In genomic region chr11:122081073-122081472, GRCh38 we compare ENCODE assay signal across 15 cellular contexts. TPM values are rescaled to one million over a fixed set of nuclear protein-coding genes. Genes with fewer than 3 reads are reported as not detected.
DNase-seq lines count a peak whose midpoint lies in the region; TF ChIP-seq lines count a peak whose summit lies in the region.
"Had no signal": no experiment of that assay in that cellular context is flagged by ENCODE, and none has a peak within 500 bp of the region (broad histone marks: within the 10 kb centered on the region; RNA-seq: fewer than 3 reads in every experiment).

No MANE protein-coding gene starts in this region.

- peaks cover 73% of the 10 kb centered on the region for H3K4me1 Mint-ChIP-seq in HFFc6 (ENCODE audit: low read depth)
- H3K4me1 Mint-ChIP-seq in mesothelial cell of epicardium, result peaks cover 8% of the 10 kb centered on the region
- H3K4me1 Mint-ChIP-seq in nephron progenitor cell, result no peaks in the 10 kb centered on the region
- H3K4me1 Mint-ChIP-seq: CD4-positive, CD25-positive, alpha-beta regulatory T cell; CD8-positive, alpha-beta memory T cell; GM23338; IgD-negative memory B cell had no signal

- H3K27ac ChIP-seq in cingulate gyrus (ENCODE audit: low read depth, low read length), result peak overlapping the region; percentile 35

- DNase-seq in HFFc6 (no peak), mesothelial cell of epicardium (ENCODE audit: low spot score in 2 of 2, unreplicated experiment in 2 of 2) (no peak), NCI-H2196 (lab: John Stamatoyannopoulos, UW; ENCODE audit: unreplicated experiment) (no peak), nephron progenitor cell (no peak), COR-L47 (lab: John Stamatoyannopoulos, UW) (no peak)
- DNase-seq: ACHN; BE2C; C1 segment of cervical spinal cord; Caco-2; CD4-positive, CD25-positive, alpha-beta regulatory T cell; CD8-positive, alpha-beta memory T cell; HCEC 1CT had no signal

- H3K4me3 Mint-ChIP-seq in HFFc6 (peak overlapping the region; percentile 31; the same call in 1 of the 2 replicates), mesothelial cell of epicardium (no peak overlapping the region), nephron progenitor cell (no peak overlapping the region)
- H3K4me3 Mint-ChIP-seq: CD4-positive, CD25-positive, alpha-beta regulatory T cell; CD8-positive, alpha-beta memory T cell; GM23338; IgD-negative memory B cell had no signal

- H3K36me3 Mint-ChIP-seq in HFFc6 (ENCODE audit: low read depth), result peaks cover 42% of the 10 kb centered on the region
- no peaks in the 10 kb centered on the region for H3K36me3 Mint-ChIP-seq in mesothelial cell of epicardium
- H3K36me3 Mint-ChIP-seq in nephron progenitor cell (ENCODE audit: low read depth), result no peaks in the 10 kb centered on the region
- H3K36me3 Mint-ChIP-seq: CD4-positive, CD25-positive, alpha-beta regulatory T cell; CD8-positive, alpha-beta memory T cell; IgD-negative memory B cell had no signal

- TF ChIP-seq CTCF in HFFc6 (IDR thresholded peaks at IDR 0.05), result no peak
- TF ChIP-seq CTCF in mesothelial cell of epicardium (IDR thresholded peaks at IDR 0.05; ENCODE audit: unreplicated experiment), result no peak
- no peak for TF ChIP-seq CTCF in nephron progenitor cell (IDR thresholded peaks at IDR 0.05)

- H3K27ac Mint-ChIP-seq in HFFc6, result peak overlapping the region; percentile 73
- H3K27ac Mint-ChIP-seq in mesothelial cell of epicardium, result peak overlapping the region; percentile 17
- no peak overlapping the region for H3K27ac Mint-ChIP-seq in nephron progenitor cell
- H3K27ac Mint-ChIP-seq: CD4-positive, CD25-positive, alpha-beta regulatory T cell; CD8-positive, alpha-beta memory T cell; GM23338; IgD-negative memory B cell had no signal

- no peaks in the 10 kb centered on the region for H3K9me3 Mint-ChIP-seq in HFFc6
- peaks cover 6% of the 10 kb centered on the region for H3K9me3 Mint-ChIP-seq in mesothelial cell of epicardium
- H3K9me3 Mint-ChIP-seq in nephron progenitor cell, result no peaks in the 10 kb centered on the region
- H3K9me3 Mint-ChIP-seq: GM23338 had no signal

- H3K27me3 Mint-ChIP-seq in HFFc6 (ENCODE audit: insufficient read depth) (peaks cover 19% of the 10 kb centered on the region), mesothelial cell of epicardium (ENCODE audit: low read depth) (no peaks in the 10 kb centered on the region), nephron progenitor cell (ENCODE audit: low read depth, poor library complexity) (peaks cover 7% of the 10 kb centered on the region)
- H3K27me3 Mint-ChIP-seq: IgD-negative memory B cell had no signal

RNA-seq across cellular contexts. Expression of gene BLID, which starts 34.9 kb away (rescaled TPM):
- 1 to 10 TPM in 5 of 6 experiments, under 1 TPM in 1; 0.85 to 1.6 (median 1.2) TPM for total RNA-seq in HFFc6 (2021; fragmentation: NEBNext Ultra II Directional; extraction: Animal tissue kit (Norgen Biotek cat#: 25700))
- total RNA-seq in mesothelial cell of epicardium, result 1.0 to 1.4 TPM (median 1.2 TPM) in 3 replicates
- total RNA-seq: Caco-2; CD4-positive, CD25-positive, alpha-beta regulatory T cell; CD8-positive, alpha-beta memory T cell; GM23338 had no signal
